11 cellular contexts compared by ENCODE assay signal in the genomic region with DNA sequence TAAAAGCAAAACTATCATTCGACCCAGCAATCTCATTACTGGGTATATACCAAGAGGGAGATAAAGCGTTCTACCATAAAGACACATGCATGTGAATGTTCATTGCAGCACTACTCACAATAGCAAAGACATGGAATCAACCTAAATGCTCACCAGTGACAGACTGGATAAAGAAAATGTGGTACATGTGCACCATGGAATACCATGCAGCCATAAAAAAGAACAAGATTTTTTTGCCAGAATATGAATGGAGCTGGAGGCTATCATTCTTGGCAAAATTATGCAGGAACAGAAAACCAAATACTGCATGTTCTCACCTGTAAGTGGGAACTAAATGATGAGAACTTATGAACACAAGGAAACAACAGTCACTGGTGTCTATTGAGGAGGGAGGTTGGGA.
"Had no signal": no experiment of that assay in that cellular context is flagged by ENCODE, and none has a peak within 500 bp of the region (broad histone marks: within the 10 kb centered on the region; RNA-seq: fewer than 3 reads in every experiment).

No MANE protein-coding gene starts in this region.

- H3K36me3 ChIP-seq: HAP-1 had no signal

- H3K4me3 ChIP-seq: GM23248, GM23338, HAP-1 had no signal

- H3K27ac Mint-ChIP-seq: GM23338, H9, HFFc6 had no signal

- H3K9ac ChIP-seq: GM23248 had no signal

- H3K4me3 Mint-ChIP-seq: GM23338, H9, HFFc6 had no signal

- H3K9me3 ChIP-seq: HAP-1 had no signal

- DNase-seq: GM23248, GOT3, H7, H9, HCEC 1CT, HFFc6 had no signal

- H2AFZ ChIP-seq: GM23248, GM23338 had no signal

- H3K9me3 Mint-ChIP-seq: GM23338, H9, HFFc6 had no signal

- FAIRE-seq: H1, H54 had no signal

- H3K4me2 ChIP-seq: GM23338 had no signal

- ATAC-seq: GM23338, HCT116 had no signal

- H3K27ac ChIP-seq: GM23248 had no signal
